11 cellular contexts compared by ENCODE assay signal in the genomic region with DNA sequence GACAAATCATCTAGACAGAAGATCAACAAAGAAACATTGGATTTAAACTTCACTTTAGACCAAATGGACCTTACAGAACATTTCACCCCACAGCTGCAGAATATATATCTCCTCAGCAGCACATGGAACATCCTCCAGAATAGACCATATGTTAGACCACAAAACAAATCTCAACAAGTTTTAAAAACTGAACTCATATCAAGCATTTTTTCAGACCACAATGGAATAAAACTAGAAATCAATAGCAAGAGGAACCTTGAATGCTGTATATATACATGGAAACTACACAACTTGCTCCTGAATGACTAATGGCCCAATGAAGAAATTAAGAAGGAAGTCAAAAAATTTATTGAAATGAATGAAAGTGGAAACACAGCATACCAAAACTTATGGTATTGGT.
"Had no signal": no experiment of that assay in that cellular context is flagged by ENCODE, and none has a peak within 500 bp of the region (broad histone marks: within the 10 kb centered on the region; RNA-seq: fewer than 3 reads in every experiment).

No MANE protein-coding gene starts in this region.

- ATAC-seq: GM23338, HCT116, K562 had no signal

- H3K4me1 ChIP-seq: HAP-1 had no signal

- H3K4me3 Mint-ChIP-seq: GM23338, HFFc6 had no signal

- H3K27ac ChIP-seq: HL-60 had no signal

- FAIRE-seq: H1, H54, HTR-8/SVneo, K562 had no signal

- H3K9me3 Mint-ChIP-seq: GM23338, HFFc6 had no signal

- H3K27ac Mint-ChIP-seq: GM23338, HFFc6 had no signal

- H3K36me3 ChIP-seq: HAP-1 had no signal

- DNase-seq: HFFc6, IMR-90, KG1 had no signal

- H3K4me3 ChIP-seq: GM23338, HAP-1, K562 had no signal
